ENCODE assay signal across 17 cellular contexts in the genomic region with DNA sequence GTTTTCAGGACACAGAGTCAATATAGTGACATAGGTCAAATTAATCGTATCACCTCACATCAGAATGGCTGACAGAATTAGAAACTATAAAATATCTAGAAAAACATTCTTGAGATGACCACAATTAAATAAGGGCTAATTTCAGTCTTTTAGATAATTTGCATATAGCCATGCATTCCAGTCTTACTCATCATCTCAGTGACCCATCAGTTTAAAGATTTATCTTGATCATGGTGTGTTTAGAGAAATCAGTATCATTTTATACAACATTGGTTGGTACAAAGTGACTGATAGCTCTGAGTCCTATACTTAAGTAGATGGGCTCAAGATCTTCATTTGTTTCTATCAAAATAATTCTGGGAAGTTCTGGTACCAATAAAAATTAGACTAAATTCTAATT.
A peak's percentile ranks its signal among the peaks of the same experiment; 100 is the strongest.
DNase-seq lines count a peak whose midpoint lies in the region; ATAC-seq, FAIRE-seq and TF ChIP-seq lines count a peak whose summit lies in the region.
"Had no signal": no experiment of that assay in that cellular context is flagged by ENCODE, and none has a peak within 500 bp of the region (broad histone marks: within the 10 kb centered on the region; RNA-seq: fewer than 3 reads in every experiment).

No MANE protein-coding gene starts in this region.

- H4K20me1 ChIP-seq in SK-N-SH (ENCODE audit: insufficient read depth): no peaks in the 10 kb centered on the region

- FAIRE-seq in small intestine (lab: Jason Lieb, UNC): no peak

- H3K9me3 ChIP-seq in SK-N-SH (no peaks in the 10 kb centered on the region), small intestine (ENCODE audit: control insufficient read depth, low read depth) (no peaks in the 10 kb centered on the region)

- no peak for TF ChIP-seq EP300 in SK-N-SH (IDR thresholded peaks at IDR 0.05; ENCODE audit: borderline replicate concordance in 1 of 2, low read depth in 1 of 2, low read length in 1 of 2)

- no peak overlapping the region for H2AFZ ChIP-seq in SK-N-SH (ENCODE audit: low read depth)

- CTCF ChIA-PET in SK-N-SH (lab: Yijun Ruan, JAX): interaction anchor here (0.8 to 1.2 kb wide), 2 partner anchors 11 to 69 kb away, joined by 3 read pairs; no protein-coding TSS in a partner anchor

- POLR2A ChIA-PET in SK-N-SH (lab: Yijun Ruan, JAX): no interaction called here

- H3F3A ChIP-seq in SK-N-SH (replicated peaks; ENCODE audit: insufficient read depth): no peaks in the 10 kb centered on the region

- intact Hi-C loops in left cardiac atrium (cut with DNase I): no loop called here

- no peak for TF ChIP-seq RAD21 in SK-N-SH (IDR thresholded peaks at IDR 0.05; ENCODE audit: low read length)

- no peaks in the 10 kb centered on the region for H3K27me3 ChIP-seq in SK-N-SH (ENCODE audit: insufficient read depth)
- no peaks in the 10 kb centered on the region for H3K27me3 ChIP-seq in small intestine (ENCODE audit: control insufficient read depth in 2 of 2, insufficient read depth in 2 of 2, low read length in 2 of 2)

- peak overlapping the region; percentile 27 to 58; a peak in 3 of 4 replicates for H3K27ac ChIP-seq in SK-N-SH (ENCODE audit: low read depth in 2 of 2, low read length in 1 of 2)
- no peak overlapping the region for H3K27ac ChIP-seq in small intestine (ENCODE audit: low read depth in 1 of 2, low read length in 1 of 2)
- H3K27ac ChIP-seq: PC-9 had no signal

- TF ChIP-seq CTCF in SK-N-SH (IDR thresholded peaks at IDR 0.05): no peak

- 93% methylated on average over 1 of the region's 1 CpG for WGBS in SK-N-SH (ENCODE audit: low lambda C conversion rate)
- 77 to 92% (median 87%) methylated on average over 1 of the region's 1 CpG for WGBS in small intestine, 3 donors

- H3K79me2 ChIP-seq in SK-N-SH (ENCODE audit: insufficient read depth): no peaks in the 10 kb centered on the region

- ATAC-seq in left cardiac atrium: no peak

- H3K4me1 ChIP-seq in SK-N-SH (ENCODE audit: control insufficient read depth in 1 of 2, insufficient read depth in 2 of 2, low read depth in 1 of 2, low read length in 1 of 2) (peaks cover 2 to 4% of the 10 kb centered on the region in 2 experiments; a peak in 3 of 4 replicates), small intestine (ENCODE audit: control insufficient read depth in 2 of 2, insufficient read depth in 1 of 2, low read depth in 1 of 2, low read length in 1 of 2) (no peaks in the 10 kb centered on the region)

- H3K9ac ChIP-seq in SK-N-SH: no peak overlapping the region

- peak; percentile 51 for DNase-seq in EL
- peak; percentile 18 for DNase-seq in HS-5 (ENCODE audit: low read depth)
- no peak for DNase-seq in SK-N-SH
- DNase-seq in iris pigment epithelial cell (ENCODE audit: low read depth): peak; percentile 21
- no peak for DNase-seq in small intestine
- DNase-seq in left cardiac atrium: no peak
- DNase-seq in HK-2 (ENCODE audit: unreplicated experiment): no peak
- DNase-seq in ecto neural progenitor cell (ENCODE audit: low spot score): no peak
- DNase-seq: Calu3; CD4-positive, alpha-beta T cell; DMS79 treated with DMSO at 0.1 percent for 48 hours; H7; NCI-H1092 treated with DMSO at 0.1 percent for 48 hours; NCI-H1694; NCI-H2107; PC-9; SHP77 had no signal

- H3K4me2 ChIP-seq in SK-N-SH: peak overlapping the region; percentile 36; the same call in 1 of the 2 replicates
- H3K4me2 ChIP-seq: PC-9 had no signal

- H3K9me2 ChIP-seq in SK-N-SH: no peaks in the 10 kb centered on the region

- H3K36me3 ChIP-seq in SK-N-SH (replicated peaks in 1 of 2; ENCODE audit: control insufficient read depth in 1 of 2, insufficient read depth in 2 of 2, low read length in 1 of 2) (no peaks in the 10 kb centered on the region), small intestine (ENCODE audit: control insufficient read depth in 2 of 2, insufficient read depth in 2 of 2, low read length in 2 of 2) (no peaks in the 10 kb centered on the region)

- H3K4me3 ChIP-seq in SK-N-SH (ENCODE audit: low read depth in 2 of 2, low read length in 1 of 2) (no peak overlapping the region; a peak in 1 of 4 replicates), small intestine (ENCODE audit: low read depth in 1 of 2, low read length in 2 of 2) (no peak overlapping the region)
- H3K4me3 ChIP-seq: PC-9 had no signal

TF ChIP-seq in SK-N-SH, 30 proteins besides CTCF, POLR2A, EP300 and RAD21:
- TF ChIP-seq NFIC (IDR thresholded peaks at IDR 0.05; ENCODE audit: borderline replicate concordance) (no peak), ELF1 (IDR thresholded peaks at IDR 0.05) (no peak), TEAD4 (IDR thresholded peaks at IDR 0.05; ENCODE audit: borderline replicate concordance, insufficient read depth) (no peak), FOSL2 (IDR thresholded peaks at IDR 0.05; ENCODE audit: borderline replicate concordance, low read depth) (0 out of 2 replicates have a peak, but pooled peaks have one; percentile 47), JUND (IDR thresholded peaks at IDR 0.05) (peak; percentile 19; the same call in 1 of the 2 replicates), SMC3 (IDR thresholded peaks at IDR 0.05; ENCODE audit: low read depth, low read length) (no peak), RCOR1 (IDR thresholded peaks at IDR 0.05; ENCODE audit: low read length) (no peak), PBX3 (IDR thresholded peaks at IDR 0.05) (peak; percentile 54; the same call in 1 of the 2 replicates)
TF ChIP-seq in SK-N-SH: peak in this region for 3.

Comparison
In these comparisons a context has a peak if more than half of its experiments do, and no peak if none do; other contexts are left out.
1. DNase-seq: peak in EL (single experiment), HS-5 (single experiment) and iris pigment epithelial cell (single experiment); none in SK-N-SH (single experiment), small intestine (single experiment), left cardiac atrium (single experiment), HK-2 (single experiment) and ecto neural progenitor cell (single experiment).
2. H3K27ac ChIP-seq: peak in SK-N-SH (2 of 2); none in small intestine (0 of 2).